In the genomic region with DNA sequence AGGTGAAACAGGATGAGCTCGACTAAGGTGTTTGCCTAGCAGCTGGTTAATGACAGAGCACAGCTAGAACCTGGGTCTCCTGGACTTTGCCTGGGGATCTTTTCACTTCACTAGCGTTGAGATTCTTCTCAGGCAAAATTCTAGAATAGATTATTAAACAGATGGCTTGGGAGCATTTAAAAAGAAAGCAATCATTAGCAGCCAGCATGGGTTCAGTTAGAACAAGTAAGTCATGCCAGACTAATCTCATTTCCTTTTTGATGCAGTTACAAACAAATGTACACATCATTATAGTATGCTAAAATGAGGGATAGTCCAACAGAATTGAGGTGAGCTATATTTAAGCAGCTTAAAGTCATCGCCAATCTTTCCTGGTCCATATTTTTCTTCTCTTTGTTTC, we compare ENCODE assay signal across 26 cellular contexts.
DNase-seq lines count a peak whose midpoint lies in the region; ATAC-seq, FAIRE-seq and TF ChIP-seq lines count a peak whose summit lies in the region.
"Had no signal": no experiment of that assay in that cellular context is flagged by ENCODE, and none has a peak within 500 bp of the region (broad histone marks: within the 10 kb centered on the region; RNA-seq: fewer than 3 reads in every experiment).

No MANE protein-coding gene starts in this region.

- no peak overlapping the region for H4K91ac ChIP-seq in H9 (ENCODE audit: insufficient read length, low read depth, low read length)

- no peak overlapping the region for H3K23ac ChIP-seq in H9 (ENCODE audit: insufficient read length, low read depth, low read length)

- peak overlapping the region; percentile 45 for H2BK20ac ChIP-seq in H9 (ENCODE audit: low read depth, low read length, poor library complexity, severe bottlenecking)

- TF ChIP-seq CTCF in H9 (conservative IDR thresholded peaks at IDR 0.05) (no peak), osteoblast (IDR thresholded peaks at IDR 0.05; ENCODE audit: extremely low read depth, low read depth, low read length) (no peak), HepG2 (CRISPR knock-in tag; IDR thresholded peaks at IDR 0.05) (no peak)

- TF ChIP-seq EP300 in HepG2 (IDR thresholded peaks at IDR 0.05; ENCODE audit: low read depth in 2 of 2, low read length in 2 of 2) (no peak), HepG2 (CRISPR knock-in tag; IDR thresholded peaks at IDR 0.05; ENCODE audit: borderline replicate concordance) (no peak)

- H3K79me1 ChIP-seq in H9 (ENCODE audit: insufficient read depth, low read depth, low read length, poor library complexity, severe bottlenecking), result no peaks in the 10 kb centered on the region

- H3K27me3 ChIP-seq in H9 (ENCODE audit: insufficient read depth, low read length), result no peaks in the 10 kb centered on the region
- H3K27me3 ChIP-seq in osteoblast (ENCODE audit: insufficient read depth, low read length), result no peaks in the 10 kb centered on the region
- no peaks in the 10 kb centered on the region for H3K27me3 ChIP-seq in HepG2 (ENCODE audit: control insufficient read depth in 1 of 2, insufficient read depth in 2 of 2, low read length in 2 of 2)
- H3K27me3 ChIP-seq: BE2C, BLaER1 had no signal

- H4K20me1 ChIP-seq in H9 (ENCODE audit: control insufficient read depth, insufficient read depth, insufficient read length), result no peaks in the 10 kb centered on the region
- no peaks in the 10 kb centered on the region for H4K20me1 ChIP-seq in osteoblast (ENCODE audit: insufficient read depth, low read length)
- H4K20me1 ChIP-seq in HepG2 (ENCODE audit: insufficient read depth, low read length), result no peaks in the 10 kb centered on the region
- H4K20me1 ChIP-seq: BLaER1 had no signal

- no peaks in the 10 kb centered on the region for H3K9me3 ChIP-seq in H9 (ENCODE audit: control insufficient read depth, low read depth, low read length)
- H3K9me3 ChIP-seq in osteoblast (ENCODE audit: low read depth, low read length), result no peaks in the 10 kb centered on the region
- H3K9me3 ChIP-seq in HepG2 (ENCODE audit: low read length), result no peaks in the 10 kb centered on the region
- H3K9me3 ChIP-seq: BE2C, BLaER1 had no signal

- H3K9me3 Mint-ChIP-seq in H9, result no peaks in the 10 kb centered on the region
- H3K9me3 Mint-ChIP-seq: CD4-positive, alpha-beta memory T cell had no signal

- H3K4me1 ChIP-seq in H9 (ENCODE audit: insufficient read depth, low read length) (no peaks in the 10 kb centered on the region), osteoblast (ENCODE audit: insufficient read depth, low read length) (no peaks in the 10 kb centered on the region), HepG2 (ENCODE audit: insufficient read depth, low read length) (no peaks in the 10 kb centered on the region)
- H3K4me1 ChIP-seq: BE2C, BLaER1 had no signal

- H3K14ac ChIP-seq in H9 (ENCODE audit: insufficient read depth, low read length), result no peak overlapping the region

- H2BK120ac ChIP-seq in H9 (ENCODE audit: low read depth, low read length, poor library complexity, severe bottlenecking), result no peak overlapping the region

- H3K4me2 ChIP-seq in H9 (ENCODE audit: insufficient read depth, insufficient read length, low read length) (no peak overlapping the region), osteoblast (ENCODE audit: insufficient read depth, low read length) (no peak overlapping the region), HepG2 (ENCODE audit: low read depth, low read length) (no peak overlapping the region)
- H3K4me2 ChIP-seq: BLaER1 had no signal

- H3K9ac ChIP-seq in H9 (ENCODE audit: extremely low read depth, insufficient read length, low read length) (no peak overlapping the region), HepG2 (ENCODE audit: insufficient read depth, low read depth, low read length) (no peak overlapping the region)
- H3K9ac ChIP-seq: BLaER1 had no signal

- H3K27ac ChIP-seq in H9 (ENCODE audit: insufficient read length, low read depth, low read length) (no peak overlapping the region), osteoblast (ENCODE audit: low read depth, low read length) (no peak overlapping the region), HepG2 (ENCODE audit: extremely low read length, insufficient read depth, low read length) (no peak overlapping the region)
- H3K27ac ChIP-seq: BLaER1 had no signal

- H2AK5ac ChIP-seq in H9 (ENCODE audit: insufficient read length, low read length), result no peak overlapping the region

- H4K5ac ChIP-seq in H9 (ENCODE audit: insufficient read length, low read depth, low read length), result no peak overlapping the region

- H3K27ac Mint-ChIP-seq in H9, result no peak overlapping the region
- H3K27ac Mint-ChIP-seq: CD14-positive monocyte; CD4-positive, alpha-beta memory T cell; CD4-positive, CD25-positive, alpha-beta regulatory T cell; CD8-positive, alpha-beta memory T cell had no signal

- no peaks in the 10 kb centered on the region for H3K36me3 Mint-ChIP-seq in H9 (ENCODE audit: insufficient read depth in 1 of 3, low read depth in 3 of 3)
- H3K36me3 Mint-ChIP-seq: CD14-positive monocyte; CD4-positive, alpha-beta memory T cell; CD4-positive, CD25-positive, alpha-beta regulatory T cell; CD8-positive, alpha-beta memory T cell had no signal

- no peaks in the 10 kb centered on the region for H3K4me1 Mint-ChIP-seq in H9
- H3K4me1 Mint-ChIP-seq: CD14-positive monocyte; CD4-positive, alpha-beta memory T cell; CD4-positive, CD25-positive, alpha-beta regulatory T cell; CD8-positive, alpha-beta memory T cell had no signal

- no peak overlapping the region for H3T11ph ChIP-seq in H9 (ENCODE audit: low read length)

- TF ChIP-seq POLR2A in HepG2 (IDR thresholded peaks at IDR 0.05; ENCODE audit: insufficient read depth in 1 of 2, low read depth in 2 of 2, low read length in 2 of 2), result no peak

- intact Hi-C loops in HepG2 (cut with micrococcal nuclease; ENCODE audit: unreplicated experiment), result no loop called here

- no peak overlapping the region for H4K8ac ChIP-seq in H9 (replicated peaks; ENCODE audit: insufficient read length, low read depth, low read length)

- no CpG with 5 or more reads among the region's 3 CpGs for WGBS in H9 (ENCODE audit: extremely low coverage, insufficient read length, low lambda C conversion rate)
- WGBS in HepG2 (ENCODE audit: low lambda C conversion rate), result 0% methylated on average over 3 of the region's 3 CpGs

- no peaks in the 10 kb centered on the region for H3K36me3 ChIP-seq in osteoblast (ENCODE audit: insufficient read depth, low read length)
- no peaks in the 10 kb centered on the region for H3K36me3 ChIP-seq in HepG2 (replicated peaks in 1 of 2; ENCODE audit: control insufficient read depth in 1 of 2, insufficient read depth in 2 of 2, low read length in 2 of 2)
- H3K36me3 ChIP-seq: BE2C, BLaER1 had no signal

- POLR2A ChIA-PET in HepG2 (lab: Yijun Ruan, JAX), result no interaction called here

- no peak overlapping the region for H3K4ac ChIP-seq in H9 (ENCODE audit: low read depth, low read length)

- no peak overlapping the region for H3K56ac ChIP-seq in H9 (ENCODE audit: insufficient read length, low read depth, low read length)

- DNase-seq in H9, result no peak
- peak; percentile 92 for DNase-seq in cerebellar cortex (ENCODE audit: low spot score)
- peak; percentile 63 for DNase-seq in cerebellum (ENCODE audit: low spot score)
- no peak for DNase-seq in osteoblast (ENCODE audit: insufficient read length, low spot score, missing footprints)
- no peak for DNase-seq in HepG2 (ENCODE audit: low spot score)
- DNase-seq: 8988T; ACHN; BE2C; CD4-positive, alpha-beta memory T cell; CD4-positive, CD25-positive, alpha-beta regulatory T cell; CD8-positive, alpha-beta memory T cell; COR-L47; DMS 273 treated with DMSO at 0.1 percent for 48 hours; DMS153; DMS53; DMS79; DND-41; EL; GF-D8 had no signal

- H2BK12ac ChIP-seq in H9 (ENCODE audit: insufficient read length, low read depth, low read length), result no peak overlapping the region

- H2AFZ ChIP-seq in H9 (ENCODE audit: low read length) (no peak overlapping the region), osteoblast (ENCODE audit: low read length) (no peak overlapping the region), HepG2 (ENCODE audit: low read length) (no peak overlapping the region)

- no peaks in the 10 kb centered on the region for H3K27me3 Mint-ChIP-seq in H9 (ENCODE audit: low read depth)
- H3K27me3 Mint-ChIP-seq: CD4-positive, alpha-beta memory T cell; CD4-positive, CD25-positive, alpha-beta regulatory T cell had no signal

- no peak overlapping the region for H3K18ac ChIP-seq in H9 (ENCODE audit: insufficient read length, low read depth, low read length)

- no peak overlapping the region for H3K4me3 Mint-ChIP-seq in H9
- H3K4me3 Mint-ChIP-seq: CD14-positive monocyte; CD4-positive, alpha-beta memory T cell; CD4-positive, CD25-positive, alpha-beta regulatory T cell; CD8-positive, alpha-beta memory T cell had no signal

- H3K4me3 ChIP-seq in osteoblast (ENCODE audit: insufficient read depth, low read length) (no peak overlapping the region), HepG2 (replicated peaks in 1 of 3; ENCODE audit: insufficient read depth in 1 of 3, low read depth in 2 of 3, low read length in 3 of 3) (no peak overlapping the region)
- H3K4me3 ChIP-seq: BLaER1 had no signal

- no peak for FAIRE-seq in HepG2 (lab: Jason Lieb, UNC)
- FAIRE-seq: A204.1, G401.6, GM12891, GM19239 had no signal

- in situ Hi-C loops in HepG2 (cut with HindIII; ENCODE audit: extremely low pct_ligation_motif_present, low pct_unique_long_range_greater_than_20kb), result no loop called here

- no peak overlapping the region for H2BK5ac ChIP-seq in H9 (ENCODE audit: insufficient read length, low read length)

- BruUV-seq in HepG2 (replicated peaks; lab: Mats Ljungman, UMichigan), result no TSS peak

- no peak for TF ChIP-seq RAD21 in HepG2 (CRISPR knock-in tag; IDR thresholded peaks at IDR 0.05)

- H3K79me2 ChIP-seq in H9 (ENCODE audit: insufficient read depth, low read length) (no peaks in the 10 kb centered on the region), osteoblast (ENCODE audit: insufficient read depth, low read length) (no peaks in the 10 kb centered on the region), HepG2 (ENCODE audit: insufficient read depth, low read length) (no peaks in the 10 kb centered on the region)

- H3K23me2 ChIP-seq in H9 (ENCODE audit: insufficient read length, low read depth, low read length, poor library complexity, severe bottlenecking), result no peaks in the 10 kb centered on the region

- ATAC-seq in HepG2 (no peak), HG03378 (IDR thresholded peaks at IDR 0.05; ENCODE audit: unreplicated experiment) (no peak)

- no peak overlapping the region for H2BK15ac ChIP-seq in H9 (ENCODE audit: low read depth, low read length)

- CTCF ChIA-PET in HepG2 (lab: Yijun Ruan, JAX; ENCODE audit: low intra/inter-chr PET ratio, low total read pairs), result no interaction called here

TF ChIP-seq in HepG2, 621 proteins besides CTCF, POLR2A, EP300 and RAD21 (continues in another document):
- TF ChIP-seq HMG20B (CRISPR knock-in tag; conservative IDR thresholded peaks at IDR 0.05), result no peak
- TF ChIP-seq MATR3 (CRISPR knock-in tag; IDR thresholded peaks at IDR 0.05), result no peak
- TF ChIP-seq ZNF558 (CRISPR knock-in tag; IDR thresholded peaks at IDR 0.05; ENCODE audit: borderline replicate concordance), result no peak
- no peak for TF ChIP-seq ZNF7 (CRISPR knock-in tag; IDR thresholded peaks at IDR 0.05)
- TF ChIP-seq HNF4G (IDR thresholded peaks at IDR 0.05; ENCODE audit: borderline replicate concordance, low read depth, low read length), result no peak
- no peak for TF ChIP-seq HNF4G (CRISPR knock-in tag; IDR thresholded peaks at IDR 0.05; ENCODE audit: borderline replicate concordance, low read depth)

Comparison
In these comparisons a context has a peak if more than half of its experiments do, and no peak if none do; other contexts are left out.
1. DNase-seq: peak in cerebellar cortex (single experiment) and cerebellum (single experiment); none in H9 (single experiment), osteoblast (single experiment) and HepG2 (single experiment).